ENCODE assay signal across 12 cellular contexts in genomic region chr5:126837907-126838539, GRCh38.
A peak's percentile ranks its signal among the peaks of the same experiment; 100 is the strongest.
DNase-seq lines count a peak whose midpoint lies in the region; ATAC-seq and TF ChIP-seq lines count a peak whose summit lies in the region.
"Had no signal": no experiment of that assay in that cellular context is flagged by ENCODE, and none has a peak within 500 bp of the region (broad histone marks: within the 10 kb centered on the region; RNA-seq: fewer than 3 reads in every experiment).

No MANE protein-coding gene starts in this region.

- no peak overlapping the region for H3K4me3 ChIP-seq in endodermal cell (ENCODE audit: low read length)
- H3K4me3 ChIP-seq: thyroid gland had no signal

- DNase-seq in AG20443 (ENCODE audit: low spot score) (peak; percentile 35), endodermal cell (no peak), mesothelial cell of epicardium (ENCODE audit: low spot score in 2 of 2, unreplicated experiment in 2 of 2) (no peak), SKM-1 treated with dmso at 0.1 percent for 144 hours (lab: John Stamatoyannopoulos, UW; ENCODE audit: unreplicated experiment) (no peak)
- no peak for DNase-seq in effector CD4-positive, alpha-beta T cell
- DNase-seq: activated gamma-delta T cell treated with Interleukin-2 at 50 U/mL for 16 hours, DMS153, NCI-H2081, thyroid gland had no signal

- H3K27ac Mint-ChIP-seq in endodermal cell (peak overlapping the region; percentile 39), mesothelial cell of epicardium (peak overlapping the region; percentile 23)

- H3K9ac ChIP-seq in endodermal cell (ENCODE audit: extremely low read depth, low read length, poor library complexity, severe bottlenecking) = no peak overlapping the region

- H3K9me3 Mint-ChIP-seq in endodermal cell (no peaks in the 10 kb centered on the region), mesothelial cell of epicardium (no peaks in the 10 kb centered on the region)

- H3K36me3 ChIP-seq in endodermal cell (ENCODE audit: control insufficient read depth, insufficient read depth, low read length) = peaks cover 55% of the 10 kb centered on the region
- H3K36me3 ChIP-seq: thyroid gland had no signal

- WGBS in endodermal cell (ENCODE audit: insufficient coverage in 1 of 2, insufficient read length in 1 of 2), 2 experiments = 68 to 77% methylated on average over 4 to 6 of the region's 7 CpGs

- no peak for ATAC-seq in HG03139 (IDR thresholded peaks at IDR 0.05; ENCODE audit: unreplicated experiment)
- no peak for ATAC-seq in GM18873 (IDR thresholded peaks at IDR 0.05; ENCODE audit: low FRiP score, unreplicated experiment)

- H3K9me3 ChIP-seq in endodermal cell (ENCODE audit: control insufficient read depth, low read length) = peaks cover 1% of the 10 kb centered on the region
- H3K9me3 ChIP-seq: thyroid gland had no signal

- H3K4me3 Mint-ChIP-seq in endodermal cell = no peak overlapping the region
- H3K4me3 Mint-ChIP-seq in mesothelial cell of epicardium = no peak overlapping the region

- H3K27me3 ChIP-seq in endodermal cell (ENCODE audit: control insufficient read depth, insufficient read depth, low read length, poor library complexity, severe bottlenecking) = no peaks in the 10 kb centered on the region
- H3K27me3 ChIP-seq: thyroid gland had no signal

- H3K4me1 ChIP-seq in endodermal cell (ENCODE audit: control insufficient read depth, insufficient read depth, low read length) = peaks cover 4% of the 10 kb centered on the region

- peak; percentile 30; the same call in 1 of the 2 replicates for TF ChIP-seq CTCF in LNCAP (IDR thresholded peaks at IDR 0.05)
- peak; percentile 38 for TF ChIP-seq CTCF in endodermal cell (conservative IDR thresholded peaks at IDR 0.05)
- TF ChIP-seq CTCF in mesothelial cell of epicardium (IDR thresholded peaks at IDR 0.05; ENCODE audit: unreplicated experiment) = no peak

- peaks cover 37% of the 10 kb centered on the region for H3K36me3 Mint-ChIP-seq in endodermal cell (ENCODE audit: low read depth)
- peaks cover 29% of the 10 kb centered on the region for H3K36me3 Mint-ChIP-seq in mesothelial cell of epicardium

- no peak overlapping the region for H3K27ac ChIP-seq in endodermal cell (ENCODE audit: low read depth, low read length)
- H3K27ac ChIP-seq: thyroid gland had no signal

- peaks cover 49% of the 10 kb centered on the region for H3K4me1 Mint-ChIP-seq in endodermal cell
- H3K4me1 Mint-ChIP-seq in mesothelial cell of epicardium = peaks cover 35% of the 10 kb centered on the region

- H3K27me3 Mint-ChIP-seq in endodermal cell (ENCODE audit: insufficient read depth) (no peaks in the 10 kb centered on the region), mesothelial cell of epicardium (ENCODE audit: low read depth) (peaks cover 21% of the 10 kb centered on the region)
